Comparison of ENCODE assay signal across 24 cellular contexts in genomic region chr11:34155759-34156062, GRCh38. TPM values are rescaled to one million over a fixed set of nuclear protein-coding genes. Genes with fewer than 3 reads are reported as not detected.
A peak's percentile ranks its signal among the peaks of the same experiment; 100 is the strongest.
DNase-seq lines count a peak whose midpoint lies in the region; ATAC-seq and TF ChIP-seq lines count a peak whose summit lies in the region.
"Had no signal": no experiment of that assay in that cellular context is flagged by ENCODE, and none has a peak within 500 bp of the region (broad histone marks: within the 10 kb centered on the region; RNA-seq: fewer than 3 reads in every experiment).

No MANE protein-coding gene starts in this region.

- 76% methylated on average over 2 of the region's 2 CpGs for WGBS in hepatocyte (ENCODE audit: low lambda C conversion rate, missing lambda C conversion rate)

- DNase-seq in activated T-helper 2 cell treated with anti-CD3 and anti-CD28 coated beads, Interferon-gamma antibody, Interleukin-2, Interleukin-4, amounts not matched to agents 10 μg/mL and 5 μg/mL and 100 μg/mL, durations not matched to agents 14 hours and 24 hours and 36 hours (ENCODE audit: low spot score): no peak
- no peak for DNase-seq in hepatocyte (ENCODE audit: low spot score)
- DNase-seq in stimulated activated naive B cell treated with anti-CD40 and anti-IgM and Interleukin-4, amounts not matched to agents 10 μg/mL and 1 μg/mL and 100 μg/mL, for 72 hours: no peak
- no peak for DNase-seq in NCI-H1048 (lab: John Stamatoyannopoulos, UW)
- no peak for DNase-seq in cortex of kidney (lab: John Stamatoyannopoulos, UW)
- DNase-seq in putamen (ENCODE audit: low spot score): no peak
- no peak for DNase-seq in HK-2 (ENCODE audit: unreplicated experiment)
- DNase-seq: activated CD4-positive, alpha-beta T cell treated with anti-CD3 and anti-CD28 coated beads, Interleukin-2, amount 50 U/mL, for 4 hours; activated CD8-positive, alpha-beta memory T cell treated with anti-CD3 and anti-CD28 coated beads, Interleukin-2, amount 50 U/mL, for 48 hours; activated effector memory CD4-positive, alpha-beta T cell treated with Interleukin-2 at 50 U/mL for 16 hours; CD4-positive, CD25-positive, alpha-beta regulatory T cell; foreskin melanocyte; KG1; mesendoderm; naive thymus-derived CD8-positive, alpha-beta T cell; NCI-H187 treated with DMSO at 0.1 percent for 48 hours; NCI-H2227 treated with DMSO at 0.1 percent for 48 hours; NCI-H82; small intestine; stimulated activated CD4-positive, alpha-beta T cell treated with anti-CD3 and anti-CD28 coated beads, Interleukin-4, amount 100 ng/mL, for 1 hour; T-helper 2 cell had no signal

- H3K36me3 ChIP-seq in BLaER1 treated with 17β-estradiol and CSF1 and Interleukin-3, amounts not matched to agents 10 nM and 100 nM: peaks cover 4 to 43% (median 28%) of the 10 kb centered on the region in 11 experiments; a peak in 19 of 22 replicates
- H3K36me3 ChIP-seq in hepatocyte (replicated peaks; ENCODE audit: insufficient read depth, low read depth): no peaks in the 10 kb centered on the region
- H3K36me3 ChIP-seq: breast epithelium had no signal

- no peaks in the 10 kb centered on the region for H3K27me3 ChIP-seq in BLaER1 treated with 17β-estradiol and CSF1 and Interleukin-3, amounts not matched to agents 10 nM and 100 nM
- H3K27me3 ChIP-seq in hepatocyte: no peaks in the 10 kb centered on the region
- H3K27me3 ChIP-seq: breast epithelium had no signal

- intact Hi-C loops in activated T-helper 2 cell treated with anti-CD3 and anti-CD28 coated beads, Interferon-gamma antibody, Interleukin-2, Interleukin-4, amounts not matched to agents 10 μg/mL and 5 μg/mL and 100 μg/mL, durations not matched to agents 14 hours and 24 hours and 36 hours (cut with micrococcal nuclease): no loop called here

- peak overlapping the region in 6 of 11 experiments; percentile 80 to 95 (median 90); a peak in 9 of 22 replicates for H3K4me2 ChIP-seq in BLaER1 treated with 17β-estradiol and CSF1 and Interleukin-3, amounts not matched to agents 10 nM and 100 nM
- H3K4me2 ChIP-seq in hepatocyte: no peak overlapping the region

- no peaks in the 10 kb centered on the region for H3K9me3 Mint-ChIP-seq in activated T-helper 2 cell treated with anti-CD3 and anti-CD28 coated beads, Interferon-gamma antibody, Interleukin-2, Interleukin-4, amounts not matched to agents 10 μg/mL and 5 μg/mL and 100 μg/mL, durations not matched to agents 14 hours and 24 hours and 36 hours
- no peaks in the 10 kb centered on the region for H3K9me3 Mint-ChIP-seq in stimulated activated naive B cell treated with anti-CD40 and anti-IgM and Interleukin-4, amounts not matched to agents 10 μg/mL and 1 μg/mL and 100 μg/mL, for 72 hours
- H3K9me3 Mint-ChIP-seq: CD4-positive, CD25-positive, alpha-beta regulatory T cell; naive thymus-derived CD8-positive, alpha-beta T cell; WTC11 had no signal

- peak overlapping the region; percentile 42 for H3K27ac Mint-ChIP-seq in activated T-helper 2 cell treated with anti-CD3 and anti-CD28 coated beads, Interferon-gamma antibody, Interleukin-2, Interleukin-4, amounts not matched to agents 10 μg/mL and 5 μg/mL and 100 μg/mL, durations not matched to agents 14 hours and 24 hours and 36 hours
- H3K27ac Mint-ChIP-seq in stimulated activated naive B cell treated with anti-CD40 and anti-IgM and Interleukin-4, amounts not matched to agents 10 μg/mL and 1 μg/mL and 100 μg/mL, for 72 hours: peak overlapping the region; percentile 75
- H3K27ac Mint-ChIP-seq: CD4-positive, CD25-positive, alpha-beta regulatory T cell; WTC11 had no signal

- H3K9me3 ChIP-seq in BLaER1 treated with 17β-estradiol and CSF1 and Interleukin-3, amounts not matched to agents 10 nM and 100 nM (replicated peaks in 1 of 11): no peaks in the 10 kb centered on the region
- no peaks in the 10 kb centered on the region for H3K9me3 ChIP-seq in hepatocyte (ENCODE audit: low read depth)
- H3K9me3 ChIP-seq: breast epithelium had no signal

- no peak overlapping the region for H2AFZ ChIP-seq in hepatocyte

- ATAC-seq in stimulated activated naive B cell treated with anti-CD40 and anti-IgM and Interleukin-4, amounts not matched to agents 10 μg/mL and 1 μg/mL and 100 μg/mL, for 72 hours (replicated peaks): no peak
- ATAC-seq: naive thymus-derived CD8-positive, alpha-beta T cell; WTC11 had no signal

- no peak overlapping the region for H3K4me3 Mint-ChIP-seq in activated T-helper 2 cell treated with anti-CD3 and anti-CD28 coated beads, Interferon-gamma antibody, Interleukin-2, Interleukin-4, amounts not matched to agents 10 μg/mL and 5 μg/mL and 100 μg/mL, durations not matched to agents 14 hours and 24 hours and 36 hours (ENCODE audit: low read depth)
- H3K4me3 Mint-ChIP-seq in stimulated activated naive B cell treated with anti-CD40 and anti-IgM and Interleukin-4, amounts not matched to agents 10 μg/mL and 1 μg/mL and 100 μg/mL, for 72 hours: no peak overlapping the region
- H3K4me3 Mint-ChIP-seq: CD4-positive, CD25-positive, alpha-beta regulatory T cell; naive thymus-derived CD8-positive, alpha-beta T cell; WTC11 had no signal

- peaks cover 0 to 54% (median 25%) of the 10 kb centered on the region in 11 experiments; a peak in 15 of 22 replicates for H4K20me1 ChIP-seq in BLaER1 treated with 17β-estradiol and CSF1 and Interleukin-3, amounts not matched to agents 10 nM and 100 nM
- H4K20me1 ChIP-seq in hepatocyte (ENCODE audit: insufficient read depth, poor library complexity, severe bottlenecking): no peaks in the 10 kb centered on the region

- peaks cover 33 to 65% (median 59%) of the 10 kb centered on the region in 10 experiments for H3K4me1 ChIP-seq in BLaER1 treated with 17β-estradiol and CSF1 and Interleukin-3, amounts not matched to agents 10 nM and 100 nM
- H3K4me1 ChIP-seq in hepatocyte (ENCODE audit: insufficient read depth): peaks cover 3% of the 10 kb centered on the region
- H3K4me1 ChIP-seq: breast epithelium had no signal

- H3K4me3 ChIP-seq in BLaER1 treated with 17β-estradiol and CSF1 and Interleukin-3, amounts not matched to agents 10 nM and 100 nM: no peak overlapping the region
- no peak overlapping the region for H3K4me3 ChIP-seq in hepatocyte
- H3K4me3 ChIP-seq: breast epithelium had no signal

- no peaks in the 10 kb centered on the region for H3K79me2 ChIP-seq in hepatocyte

- peaks cover 7% of the 10 kb centered on the region for H3K4me1 Mint-ChIP-seq in activated T-helper 2 cell treated with anti-CD3 and anti-CD28 coated beads, Interferon-gamma antibody, Interleukin-2, Interleukin-4, amounts not matched to agents 10 μg/mL and 5 μg/mL and 100 μg/mL, durations not matched to agents 14 hours and 24 hours and 36 hours (ENCODE audit: low read depth)
- H3K4me1 Mint-ChIP-seq in stimulated activated naive B cell treated with anti-CD40 and anti-IgM and Interleukin-4, amounts not matched to agents 10 μg/mL and 1 μg/mL and 100 μg/mL, for 72 hours: peaks cover 42 to 50% of the 10 kb centered on the region in 2 donors
- H3K4me1 Mint-ChIP-seq: WTC11 had no signal

- H3K36me3 Mint-ChIP-seq in activated T-helper 2 cell treated with anti-CD3 and anti-CD28 coated beads, Interferon-gamma antibody, Interleukin-2, Interleukin-4, amounts not matched to agents 10 μg/mL and 5 μg/mL and 100 μg/mL, durations not matched to agents 14 hours and 24 hours and 36 hours (ENCODE audit: low read depth): peaks cover 63% of the 10 kb centered on the region
- peaks cover 49 to 77% of the 10 kb centered on the region in 2 donors for H3K36me3 Mint-ChIP-seq in stimulated activated naive B cell treated with anti-CD40 and anti-IgM and Interleukin-4, amounts not matched to agents 10 μg/mL and 1 μg/mL and 100 μg/mL, for 72 hours
- H3K36me3 Mint-ChIP-seq: CD4-positive, CD25-positive, alpha-beta regulatory T cell had no signal

- H3K9me2 ChIP-seq in hepatocyte (replicated peaks; ENCODE audit: insufficient read depth): no peaks in the 10 kb centered on the region

- peak overlapping the region in 3 of 11 experiments; percentile 31 to 50 (median 49); a peak in 2 of 22 replicates for H3K9ac ChIP-seq in BLaER1 treated with 17β-estradiol and CSF1 and Interleukin-3, amounts not matched to agents 10 nM and 100 nM

- no peaks in the 10 kb centered on the region for H3K27me3 Mint-ChIP-seq in activated T-helper 2 cell treated with anti-CD3 and anti-CD28 coated beads, Interferon-gamma antibody, Interleukin-2, Interleukin-4, amounts not matched to agents 10 μg/mL and 5 μg/mL and 100 μg/mL, durations not matched to agents 14 hours and 24 hours and 36 hours (ENCODE audit: low read depth)
- no peaks in the 10 kb centered on the region for H3K27me3 Mint-ChIP-seq in stimulated activated naive B cell treated with anti-CD40 and anti-IgM and Interleukin-4, amounts not matched to agents 10 μg/mL and 1 μg/mL and 100 μg/mL, for 72 hours
- H3K27me3 Mint-ChIP-seq: CD4-positive, CD25-positive, alpha-beta regulatory T cell; naive thymus-derived CD8-positive, alpha-beta T cell had no signal

- TF ChIP-seq CTCF in hepatocyte (IDR thresholded peaks at IDR 0.05; ENCODE audit: poor library complexity): no peak

- peak overlapping the region in 6 of 11 experiments; percentile 12 to 67 (median 60); a peak in 9 of 22 replicates for H3K27ac ChIP-seq in BLaER1 treated with 17β-estradiol and CSF1 and Interleukin-3, amounts not matched to agents 10 nM and 100 nM
- H3K27ac ChIP-seq in hepatocyte: peak overlapping the region; percentile 66

RNA-seq across cellular contexts. Expression of gene NAT10, which starts 50.3 kb away (rescaled TPM):
- 124 and 125 TPM in 2 replicates for total RNA-seq in activated T-helper 2 cell treated with anti-CD3 and anti-CD28 coated beads, Interferon-gamma antibody, Interleukin-2, Interleukin-4, amounts not matched to agents 10 μg/mL and 5 μg/mL and 100 μg/mL, durations not matched to agents 14 hours and 24 hours and 36 hours
- 20.5 and 27.6 TPM in 2 replicates for total RNA-seq in hepatocyte
- polyA plus RNA-seq in hepatocyte: 18.3 and 21.6 TPM in 2 replicates
